ENCODE assay signal across 26 cellular contexts in genomic region chr16:27651299-27651698, GRCh38.
"Had no signal": no experiment of that assay in that cellular context is flagged by ENCODE, and none has a peak within 500 bp of the region (broad histone marks: within the 10 kb centered on the region; RNA-seq: fewer than 3 reads in every experiment).

No MANE protein-coding gene starts in this region.

- H3K4me1 ChIP-seq: gastroesophageal sphincter, pancreas, sigmoid colon, thyroid gland, vagina had no signal

- H3K27ac Mint-ChIP-seq: endodermal cell; naive thymus-derived CD4-positive, alpha-beta T cell; progenitor cell of endocrine pancreas; stimulated activated effector memory CD8-positive, alpha-beta T cell treated with anti-CD3 and anti-CD28 coated beads, Interleukin-12 subunit alpha, Interleukin-12 subunit beta, amount 100 ng/mL, for 72 hours had no signal

- H3K4me3 Mint-ChIP-seq: endodermal cell; naive thymus-derived CD4-positive, alpha-beta T cell; nephron; stimulated activated effector memory CD8-positive, alpha-beta T cell treated with anti-CD3 and anti-CD28 coated beads, Interleukin-12 subunit alpha, Interleukin-12 subunit beta, amount 100 ng/mL, for 72 hours had no signal

- H3K27ac ChIP-seq: gastroesophageal sphincter, heart left ventricle, pancreas, sigmoid colon, stomach, thyroid gland, vagina had no signal

- H3K27me3 ChIP-seq: gastroesophageal sphincter, heart left ventricle, hepatocyte, pancreas, sigmoid colon, stomach, thyroid gland, vagina had no signal

- H3K36me3 Mint-ChIP-seq: stimulated activated effector memory CD8-positive, alpha-beta T cell treated with anti-CD3 and anti-CD28 coated beads, Interleukin-12 subunit alpha, Interleukin-12 subunit beta, amount 100 ng/mL, for 72 hours had no signal

- H3K4me1 Mint-ChIP-seq: endodermal cell; stimulated activated effector memory CD8-positive, alpha-beta T cell treated with anti-CD3 and anti-CD28 coated beads, Interleukin-12 subunit alpha, Interleukin-12 subunit beta, amount 100 ng/mL, for 72 hours had no signal

- H3K27me3 Mint-ChIP-seq: naive thymus-derived CD4-positive, alpha-beta T cell; progenitor cell of endocrine pancreas had no signal

- H3K9me3 ChIP-seq: gastroesophageal sphincter, pancreas, sigmoid colon, stomach, thyroid gland, vagina had no signal

- H3K4me3 ChIP-seq: gastroesophageal sphincter, heart left ventricle, hepatocyte, pancreas, sigmoid colon, stomach, thyroid gland, vagina had no signal

- FAIRE-seq: colon, kidney, pancreas had no signal

- DNase-seq: effector CD8-positive, alpha-beta T cell; endodermal cell; foreskin fibroblast; heart left ventricle; kidney; mesenchymal stem cell; midbrain; naive thymus-derived CD4-positive, alpha-beta T cell; pancreas; right cardiac atrium; sigmoid colon; stimulated activated CD4-positive, alpha-beta T cell treated with anti-CD3 and anti-CD28 coated beads, Interleukin-2, amount 100 ng/mL, for 24 hours; stimulated activated CD4-positive, alpha-beta T cell treated with anti-CD3 and anti-CD28 coated beads, Interleukin-4, amount 100 ng/mL, for 24 hours; stimulated activated naive CD4-positive, alpha-beta T cell treated with Interleukin-2 at 50 U/mL for 16 hours; stomach; thyroid gland; trophoblast cell had no signal

- H3K9me3 Mint-ChIP-seq: nephron; stimulated activated effector memory CD8-positive, alpha-beta T cell treated with anti-CD3 and anti-CD28 coated beads, Interleukin-12 subunit alpha, Interleukin-12 subunit beta, amount 100 ng/mL, for 72 hours had no signal

- H3K36me3 ChIP-seq: thyroid gland, vagina had no signal

- ATAC-seq: esophagus mucosa; gastroesophageal sphincter; heart left ventricle; left lobe of liver; naive thymus-derived CD4-positive, alpha-beta T cell; pancreas; right cardiac atrium; stimulated activated effector memory CD8-positive, alpha-beta T cell treated with anti-CD3 and anti-CD28 coated beads, Interleukin-12 subunit alpha, Interleukin-12 subunit beta, amount 100 ng/mL, for 72 hours had no signal
